In the genomic region with DNA sequence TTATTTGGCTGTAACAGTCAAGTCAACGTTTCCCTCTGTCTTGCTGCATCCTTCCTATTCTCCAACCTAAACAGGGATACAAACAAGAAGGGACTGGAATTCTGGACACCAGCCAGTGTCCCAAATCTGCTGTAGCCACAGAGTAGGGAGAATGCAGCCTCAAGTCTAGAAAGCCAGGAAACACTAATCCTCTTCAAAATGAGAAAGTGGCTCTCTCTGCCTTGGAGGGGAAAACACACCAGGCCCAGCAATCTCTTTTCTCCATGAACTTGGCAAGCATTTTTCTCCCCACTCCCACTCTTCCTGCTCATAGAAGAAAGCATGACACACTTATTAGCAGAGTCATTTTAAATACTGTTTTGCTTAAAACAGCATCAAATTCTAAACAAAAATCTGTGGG, we compare ENCODE assay signal across 18 cellular contexts.
DNase-seq lines count a peak whose midpoint lies in the region; ATAC-seq and TF ChIP-seq lines count a peak whose summit lies in the region.
"Had no signal": no experiment of that assay in that cellular context is flagged by ENCODE, and none has a peak within 500 bp of the region (broad histone marks: within the 10 kb centered on the region; RNA-seq: fewer than 3 reads in every experiment).

No MANE protein-coding gene starts in this region.

- no TSS peak for BruUV-seq in OCI-LY7 (replicated peaks; lab: Mats Ljungman, UMichigan)

- CTCF ChIA-PET in OCI-LY7 (lab: Charles Lee; ENCODE audit: unreplicated experiment), result no interaction called here

- peak overlapping the region; percentile 30 for H3K27ac Mint-ChIP-seq in nephron progenitor cell
- H3K27ac Mint-ChIP-seq in naive thymus-derived CD8-positive, alpha-beta T cell, result no peak overlapping the region
- H3K27ac Mint-ChIP-seq: CD8-positive, alpha-beta T cell had no signal

- H3K27me3 Mint-ChIP-seq in nephron progenitor cell (ENCODE audit: low read depth, poor library complexity), result peaks cover 4% of the 10 kb centered on the region
- H3K27me3 Mint-ChIP-seq in naive thymus-derived CD8-positive, alpha-beta T cell, result peaks cover 0 to 5% (median 0%) of the 10 kb centered on the region in 5 donors

- H3K36me3 ChIP-seq in left ventricle myocardium inferior, result no peaks in the 10 kb centered on the region
- no peaks in the 10 kb centered on the region for H3K36me3 ChIP-seq in OCI-LY7 (ENCODE audit: insufficient read depth, low read length)
- H3K36me3 ChIP-seq: BLaER1 had no signal

- H3K27ac ChIP-seq in left ventricle myocardium inferior (replicated peaks) (peak overlapping the region; percentile 33), OCI-LY7 (ENCODE audit: low read depth, low read length, poor library complexity, severe bottlenecking) (no peak overlapping the region)
- H3K27ac ChIP-seq: BLaER1 had no signal

- no peak overlapping the region for H3K4me3 ChIP-seq in left ventricle myocardium inferior
- H3K4me3 ChIP-seq in OCI-LY7 (ENCODE audit: low read depth, low read length, poor library complexity, severe bottlenecking), result no peak overlapping the region
- H3K4me3 ChIP-seq: BLaER1, GM12878 had no signal

- H3K9me3 ChIP-seq in left ventricle myocardium inferior (replicated peaks) (no peaks in the 10 kb centered on the region), OCI-LY7 (ENCODE audit: low read length) (no peaks in the 10 kb centered on the region)
- H3K9me3 ChIP-seq: BLaER1 had no signal

- peaks cover 11% of the 10 kb centered on the region for H3K4me1 Mint-ChIP-seq in nephron progenitor cell
- no peaks in the 10 kb centered on the region for H3K4me1 Mint-ChIP-seq in naive thymus-derived CD8-positive, alpha-beta T cell

- DNase-seq in EH (ENCODE audit: low read depth) (peak; percentile 54), M059J (ENCODE audit: low read depth) (peak; percentile 28), left ventricle myocardium inferior (no peak), nephron progenitor cell (no peak), OCI-LY7 (ENCODE audit: low spot score) (no peak)
- DNase-seq in naive thymus-derived CD8-positive, alpha-beta T cell, result no peak
- DNase-seq: CD8-positive, alpha-beta T cell; DMS79; KG1; NCI-H1436; NCI-H2029 treated with DMSO at 0.1 percent for 48 hours; NCI-H510A; NCI-H774 had no signal

- H2AFZ ChIP-seq in OCI-LY7 (ENCODE audit: low read length), result no peak overlapping the region

- no peak overlapping the region for H3K4me3 Mint-ChIP-seq in nephron progenitor cell
- no peak overlapping the region for H3K4me3 Mint-ChIP-seq in naive thymus-derived CD8-positive, alpha-beta T cell
- H3K4me3 Mint-ChIP-seq: CD8-positive, alpha-beta T cell had no signal

- no peaks in the 10 kb centered on the region for H4K20me1 ChIP-seq in OCI-LY7 (ENCODE audit: insufficient read depth, low read length)
- H4K20me1 ChIP-seq: BLaER1 had no signal

- no peaks in the 10 kb centered on the region for H3K9me2 ChIP-seq in OCI-LY7 (ENCODE audit: insufficient read depth, low read length)

- ATAC-seq in GM18907 (IDR thresholded peaks at IDR 0.05; ENCODE audit: unreplicated experiment), result no peak
- no peak for ATAC-seq in naive thymus-derived CD8-positive, alpha-beta T cell
- ATAC-seq: CD8-positive, alpha-beta T cell; GM12878; HCT116; HepG2 had no signal

- no peaks in the 10 kb centered on the region for H3K36me3 Mint-ChIP-seq in nephron progenitor cell (ENCODE audit: low read depth)
- H3K36me3 Mint-ChIP-seq in naive thymus-derived CD8-positive, alpha-beta T cell, result no peaks in the 10 kb centered on the region
- H3K36me3 Mint-ChIP-seq: CD8-positive, alpha-beta T cell had no signal

- no peaks in the 10 kb centered on the region for H3K9me3 Mint-ChIP-seq in nephron progenitor cell
- H3K9me3 Mint-ChIP-seq in naive thymus-derived CD8-positive, alpha-beta T cell, result peaks cover 0 to 10% (median 0%) of the 10 kb centered on the region in 9 donors

- no peaks in the 10 kb centered on the region for H3K27me3 ChIP-seq in left ventricle myocardium inferior (ENCODE audit: low read depth)
- H3K27me3 ChIP-seq: BLaER1 had no signal

- TF ChIP-seq CTCF in left ventricle myocardium inferior (IDR thresholded peaks at IDR 0.05; ENCODE audit: borderline replicate concordance) (no peak), nephron progenitor cell (IDR thresholded peaks at IDR 0.05) (no peak), OCI-LY7 (conservative IDR thresholded peaks at IDR 0.05; ENCODE audit: low read length) (no peak)

- H3K4me1 ChIP-seq in left ventricle myocardium inferior (no peaks in the 10 kb centered on the region), OCI-LY7 (ENCODE audit: insufficient read depth, low read length, poor library complexity, severe bottlenecking) (no peaks in the 10 kb centered on the region)
- H3K4me1 ChIP-seq: BLaER1 had no signal

- no peak overlapping the region for H3K4me2 ChIP-seq in OCI-LY7 (ENCODE audit: low read length)
- H3K4me2 ChIP-seq: BLaER1 had no signal

- intact Hi-C loops in left ventricle myocardium inferior (cut with micrococcal nuclease), result no loop called here
- intact Hi-C loops in OCI-LY7 (cut with micrococcal nuclease; ENCODE audit: unreplicated experiment), result no loop called here

- H3K79me2 ChIP-seq in OCI-LY7 (ENCODE audit: insufficient read depth, low read depth, low read length), result no peaks in the 10 kb centered on the region

- POLR2A ChIA-PET in OCI-LY7 (lab: Charles Lee), result no interaction called here
- POLR2A ChIA-PET in naive thymus-derived CD8-positive, alpha-beta T cell (lab: Charles Lee), result no interaction called here

Comparison
In these comparisons a context has a peak if more than half of its experiments do, and no peak if none do; other contexts are left out.
1. DNase-seq: peak in EH (single experiment) and M059J (single experiment); none in left ventricle myocardium inferior (single experiment), nephron progenitor cell (single experiment), OCI-LY7 (single experiment) and naive thymus-derived CD8-positive, alpha-beta T cell (0 of 10).